26 cellular contexts compared by ENCODE assay signal in genomic region chr17:74070374-74070773, GRCh38.
"Had no signal": no experiment of that assay in that cellular context is flagged by ENCODE, and none has a peak within 500 bp of the region (broad histone marks: within the 10 kb centered on the region; RNA-seq: fewer than 3 reads in every experiment).

No MANE protein-coding gene starts in this region.

- H3K4me1 Mint-ChIP-seq: naive thymus-derived CD8-positive, alpha-beta T cell; nephron progenitor cell; stimulated activated memory B cell treated with anti-CD40 and anti-IgM and Interleukin-4, amounts not matched to agents 10 μg/mL and 1 μg/mL and 100 μg/mL, for 72 hours had no signal

- H3K9me3 Mint-ChIP-seq: stimulated activated memory B cell treated with anti-CD40 and anti-IgM and Interleukin-4, amounts not matched to agents 10 μg/mL and 1 μg/mL and 100 μg/mL, for 72 hours had no signal

- H3K27me3 ChIP-seq: gastrocnemius medialis, ovary, tibial nerve, upper lobe of left lung, uterus had no signal

- H3K36me3 ChIP-seq: esophagus squamous epithelium, gastrocnemius medialis, lower lobe of right lung, ovary, sigmoid colon, thoracic aorta, tibial nerve, upper lobe of left lung, uterus had no signal

- ATAC-seq: gastrocnemius medialis; left ventricle myocardium superior; lower lobe of right lung; naive thymus-derived CD8-positive, alpha-beta T cell; psoas muscle; right cardiac atrium; stimulated activated memory B cell treated with anti-CD40 and anti-IgM and Interleukin-4, amounts not matched to agents 10 μg/mL and 1 μg/mL and 100 μg/mL, for 72 hours; stimulated activated naive CD8-positive, alpha-beta T cell treated with anti-CD3 and anti-CD28 coated beads, Interleukin-15, Interleukin-2, amounts not matched to agents 100 U/mL and 50 U/mL, for 24 hours had no signal

- H3K4me1 ChIP-seq: esophagus squamous epithelium, gastrocnemius medialis, lower lobe of right lung, psoas muscle, sigmoid colon, tibial nerve, upper lobe of left lung, uterus had no signal

- H3K27ac Mint-ChIP-seq: naive thymus-derived CD8-positive, alpha-beta T cell; nephron progenitor cell; stimulated activated memory B cell treated with anti-CD40 and anti-IgM and Interleukin-4, amounts not matched to agents 10 μg/mL and 1 μg/mL and 100 μg/mL, for 72 hours had no signal

- H3K9me3 ChIP-seq: gastrocnemius medialis, ovary, thoracic aorta, upper lobe of left lung had no signal

- DNase-seq: dermis blood vessel endothelial cell; effector memory CD4-positive, alpha-beta T cell; erythroblast; esophagus squamous epithelium; gastrocnemius medialis; head of caudate nucleus; left ventricle myocardium superior; lower lobe of right lung; naive thymus-derived CD8-positive, alpha-beta T cell; nephron progenitor cell; occipital lobe; ovary; psoas muscle; right cardiac atrium; sigmoid colon; stimulated activated CD4-positive, alpha-beta T cell treated with anti-CD3 and anti-CD28 coated beads, Interleukin-4, amount 100 ng/mL, for 4 hours; stimulated activated naive CD8-positive, alpha-beta T cell treated with anti-CD3 and anti-CD28 coated beads, Interleukin-15, Interleukin-2, amounts not matched to agents 100 U/mL and 50 U/mL, for 24 hours; substantia nigra; upper lobe of left lung; uterus had no signal

- H3K36me3 Mint-ChIP-seq: stimulated activated memory B cell treated with anti-CD40 and anti-IgM and Interleukin-4, amounts not matched to agents 10 μg/mL and 1 μg/mL and 100 μg/mL, for 72 hours had no signal

- H3K4me3 Mint-ChIP-seq: naive thymus-derived CD8-positive, alpha-beta T cell; nephron progenitor cell; stimulated activated memory B cell treated with anti-CD40 and anti-IgM and Interleukin-4, amounts not matched to agents 10 μg/mL and 1 μg/mL and 100 μg/mL, for 72 hours had no signal

- H3K4me3 ChIP-seq: coronary artery, esophagus squamous epithelium, gastrocnemius medialis, lower lobe of right lung, ovary, psoas muscle, sigmoid colon, thoracic aorta, tibial nerve, upper lobe of left lung, uterus had no signal

- FAIRE-seq: endometrium, keratinocyte had no signal

- H3K27ac ChIP-seq: coronary artery, esophagus squamous epithelium, gastrocnemius medialis, lower lobe of right lung, ovary, psoas muscle, sigmoid colon, thoracic aorta, tibial nerve, upper lobe of left lung, uterus had no signal
